In the genomic region with DNA sequence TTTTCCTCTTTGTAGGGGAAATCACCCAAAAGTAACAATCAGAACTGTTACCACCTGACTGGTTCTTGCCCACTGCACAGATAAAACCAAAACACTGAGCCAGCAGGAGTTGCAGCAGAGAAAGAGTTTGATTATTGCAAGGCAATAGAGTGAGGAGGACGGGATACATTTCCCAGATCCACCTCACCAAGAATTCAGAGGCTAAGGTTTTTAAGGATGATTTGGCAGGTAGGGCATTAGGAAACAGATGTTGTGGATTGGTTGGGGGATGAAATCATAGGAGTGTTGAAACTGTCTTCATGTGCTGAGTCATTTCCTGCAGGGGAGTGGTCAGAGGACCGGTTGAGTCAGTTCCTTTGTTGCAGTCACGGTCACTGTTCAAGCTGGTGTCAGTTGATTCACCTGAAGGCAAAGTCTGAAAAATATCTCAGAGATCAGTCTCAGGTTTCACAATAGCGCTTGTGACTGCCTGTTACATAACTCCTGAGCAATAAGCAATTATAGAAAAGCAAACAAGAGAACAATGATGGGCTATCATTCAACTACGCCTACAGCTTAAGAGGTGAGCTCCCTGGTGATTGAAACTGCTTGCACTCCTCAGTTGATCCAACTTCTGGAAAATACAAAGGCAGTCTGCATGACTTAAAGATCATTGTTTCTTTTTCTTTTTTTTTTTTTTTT, we compare ENCODE assay signal across 1 cellular context.
TF ChIP-seq lines count a peak whose summit lies in the region.

No MANE protein-coding gene starts in this region.

TF ChIP-seq in K562, 482 proteins besides CTCF, POLR2A, EP300 and RAD21 (continued from another document and continues in another):
- TF ChIP-seq, protein P1, sequence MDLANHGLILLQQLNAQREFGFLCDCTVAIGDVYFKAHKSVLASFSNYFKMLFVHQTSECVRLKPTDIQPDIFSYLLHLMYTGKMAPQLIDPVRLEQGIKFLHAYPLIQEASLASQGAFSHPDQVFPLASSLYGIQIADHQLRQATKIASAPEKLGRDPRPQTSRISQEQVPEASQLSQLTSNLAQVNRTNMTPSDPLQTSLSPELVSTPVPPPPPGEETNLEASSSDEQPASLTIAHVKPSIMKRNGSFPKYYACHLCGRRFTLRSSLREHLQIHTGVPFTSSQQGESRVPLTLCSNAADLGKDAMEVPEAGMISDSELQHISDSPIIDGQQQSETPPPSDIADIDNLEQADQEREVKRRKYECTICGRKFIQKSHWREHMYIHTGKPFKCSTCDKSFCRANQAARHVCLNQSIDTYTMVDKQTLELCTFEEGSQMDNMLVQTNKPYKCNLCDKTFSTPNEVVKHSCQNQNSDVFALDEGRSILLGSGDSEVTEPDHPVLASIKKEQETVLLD (IDR thresholded peaks at IDR 0.05), result peak; percentile 73
- TF ChIP-seq ARID1B (IDR thresholded peaks at IDR 0.05) (peak; percentile 93), CHAMP1 (IDR thresholded peaks at IDR 0.05) (peak; percentile 97), ZNF197 (CRISPR knock-in tag; IDR thresholded peaks at IDR 0.05; ENCODE audit: low read depth) (no peak), CREM (IDR thresholded peaks at IDR 0.05; ENCODE audit: low read depth) (peak; percentile 78), ZNF561 (CRISPR knock-in tag; conservative IDR thresholded peaks at IDR 0.05) (no peak), ETV5 (CRISPR knock-in tag; IDR thresholded peaks at IDR 0.05; ENCODE audit: low read depth) (peak; percentile 99), HCFC1 (IDR thresholded peaks at IDR 0.05; ENCODE audit: low read depth, low read length) (no peak), PRPF4 (IDR thresholded peaks at IDR 0.05; ENCODE audit: insufficient read depth, low read depth, low read length, poor library complexity, severe bottlenecking) (no peak), NR2F6 (CRISPR knock-in tag; IDR thresholded peaks at IDR 0.05) (no peak), ZNF655 (CRISPR knock-in tag; IDR thresholded peaks at IDR 0.05) (no peak), ZNF639 (CRISPR knock-in tag; conservative IDR thresholded peaks at IDR 0.05 in 1 of 2, IDR thresholded peaks at IDR 0.05 in 1 of 2) (no peak; a peak in 1 of 4 replicates), DACH1 (IDR thresholded peaks at IDR 0.05; ENCODE audit: partially characterized antibody) (peak; percentile 84), WHSC1 (IDR thresholded peaks at IDR 0.05; ENCODE audit: low read length) (no peak), ZNF140 (CRISPR knock-in tag; IDR thresholded peaks at IDR 0.05) (no peak), SMAD3 (CRISPR knock-in tag; conservative IDR thresholded peaks at IDR 0.05) (no peak), NCOA1 (IDR thresholded peaks at IDR 0.05; ENCODE audit: low read depth) (peak; percentile 93), POLR2H (tag; IDR thresholded peaks at IDR 0.05; ENCODE audit: low read depth) (no peak), MTA3 (IDR thresholded peaks at IDR 0.05; ENCODE audit: borderline replicate concordance) (0 out of 2 replicates have a peak, but pooled peaks have one; percentile 74), ZNF57 (CRISPR knock-in tag; IDR thresholded peaks at IDR 0.05) (no peak), RFX1 (IDR thresholded peaks at IDR 0.05) (no peak), BDP1 (IDR thresholded peaks at IDR 0.05; ENCODE audit: insufficient read depth, insufficient read length) (no peak), MAFG (tag; conservative IDR thresholded peaks at IDR 0.05) (peak; percentile 97), PTRF (tag; IDR thresholded peaks at IDR 0.05) (no peak), ZZZ3 (IDR thresholded peaks at IDR 0.05) (no peak), SETDB1 (IDR thresholded peaks at IDR 0.05; ENCODE audit: low read length) (no peak), TBL1XR1 (IDR thresholded peaks at IDR 0.05; ENCODE audit: low read length in 2 of 2) (peak in 1 of 2 experiments; percentile 81; a peak in 2 of 4 replicates), MAX (CRISPR knock-in tag; IDR thresholded peaks at IDR 0.05) (no peak), HMG20A (CRISPR knock-in tag; conservative IDR thresholded peaks at IDR 0.05) (no peak), NR3C1 (CRISPR knock-in tag; IDR thresholded peaks at IDR 0.05) (no peak), CHD4 (IDR thresholded peaks at IDR 0.05; ENCODE audit: insufficient read depth, insufficient replicate concordance, low read depth, low read length, poor library complexity, severe bottlenecking) (no peak), ETV6 (IDR thresholded peaks at IDR 0.05; ENCODE audit: borderline replicate concordance in 1 of 2, low read depth in 2 of 2, low read length in 1 of 2) (no peak), ETV6 (CRISPR knock-in tag; IDR thresholded peaks at IDR 0.05; ENCODE audit: borderline replicate concordance) (no peak), ZNF766 (CRISPR knock-in tag; conservative IDR thresholded peaks at IDR 0.05) (no peak; the same call in 1 of the 2 replicates), ZFX (CRISPR knock-in tag; IDR thresholded peaks at IDR 0.05) (no peak), ZNF184 (CRISPR knock-in tag; IDR thresholded peaks at IDR 0.05) (no peak), STAG1 (CRISPR knock-in tag; IDR thresholded peaks at IDR 0.05; ENCODE audit: borderline replicate concordance) (no peak), ZNF695 (CRISPR knock-in tag; IDR thresholded peaks at IDR 0.05) (no peak), TAF15 (IDR thresholded peaks at IDR 0.05; ENCODE audit: low read depth, low read length) (no peak), NELFE (IDR thresholded peaks at IDR 0.05; ENCODE audit: insufficient read depth, insufficient read length) (no peak), SUPT5H (IDR thresholded peaks at IDR 0.05) (no peak)
- TF ChIP-seq, protein P2, sequence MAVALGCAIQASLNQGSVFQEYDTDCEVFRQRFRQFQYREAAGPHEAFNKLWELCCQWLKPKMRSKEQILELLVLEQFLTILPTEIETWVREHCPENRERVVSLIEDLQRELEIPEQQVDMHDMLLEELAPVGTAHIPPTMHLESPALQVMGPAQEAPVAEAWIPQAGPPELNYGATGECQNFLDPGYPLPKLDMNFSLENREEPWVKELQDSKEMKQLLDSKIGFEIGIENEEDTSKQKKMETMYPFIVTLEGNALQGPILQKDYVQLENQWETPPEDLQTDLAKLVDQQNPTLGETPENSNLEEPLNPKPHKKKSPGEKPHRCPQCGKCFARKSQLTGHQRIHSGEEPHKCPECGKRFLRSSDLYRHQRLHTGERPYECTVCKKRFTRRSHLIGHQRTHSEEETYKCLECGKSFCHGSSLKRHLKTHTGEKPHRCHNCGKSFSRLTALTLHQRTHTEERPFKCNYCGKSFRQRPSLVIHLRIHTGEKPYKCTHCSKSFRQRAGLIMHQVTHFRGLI (CRISPR knock-in tag; IDR thresholded peaks at IDR 0.05), result no peak
- TF ChIP-seq, protein P3, sequence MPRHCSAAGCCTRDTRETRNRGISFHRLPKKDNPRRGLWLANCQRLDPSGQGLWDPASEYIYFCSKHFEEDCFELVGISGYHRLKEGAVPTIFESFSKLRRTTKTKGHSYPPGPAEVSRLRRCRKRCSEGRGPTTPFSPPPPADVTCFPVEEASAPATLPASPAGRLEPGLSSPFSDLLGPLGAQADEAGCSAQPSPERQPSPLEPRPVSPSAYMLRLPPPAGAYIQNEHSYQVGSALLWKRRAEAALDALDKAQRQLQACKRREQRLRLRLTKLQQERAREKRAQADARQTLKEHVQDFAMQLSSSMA (CRISPR knock-in tag; IDR thresholded peaks at IDR 0.05), result no peak
- TF ChIP-seq, protein P4, sequence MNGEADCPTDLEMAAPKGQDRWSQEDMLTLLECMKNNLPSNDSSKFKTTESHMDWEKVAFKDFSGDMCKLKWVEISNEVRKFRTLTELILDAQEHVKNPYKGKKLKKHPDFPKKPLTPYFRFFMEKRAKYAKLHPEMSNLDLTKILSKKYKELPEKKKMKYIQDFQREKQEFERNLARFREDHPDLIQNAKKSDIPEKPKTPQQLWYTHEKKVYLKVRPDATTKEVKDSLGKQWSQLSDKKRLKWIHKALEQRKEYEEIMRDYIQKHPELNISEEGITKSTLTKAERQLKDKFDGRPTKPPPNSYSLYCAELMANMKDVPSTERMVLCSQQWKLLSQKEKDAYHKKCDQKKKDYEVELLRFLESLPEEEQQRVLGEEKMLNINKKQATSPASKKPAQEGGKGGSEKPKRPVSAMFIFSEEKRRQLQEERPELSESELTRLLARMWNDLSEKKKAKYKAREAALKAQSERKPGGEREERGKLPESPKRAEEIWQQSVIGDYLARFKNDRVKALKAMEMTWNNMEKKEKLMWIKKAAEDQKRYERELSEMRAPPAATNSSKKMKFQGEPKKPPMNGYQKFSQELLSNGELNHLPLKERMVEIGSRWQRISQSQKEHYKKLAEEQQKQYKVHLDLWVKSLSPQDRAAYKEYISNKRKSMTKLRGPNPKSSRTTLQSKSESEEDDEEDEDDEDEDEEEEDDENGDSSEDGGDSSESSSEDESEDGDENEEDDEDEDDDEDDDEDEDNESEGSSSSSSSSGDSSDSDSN (IDR thresholded peaks at IDR 0.05; ENCODE audit: borderline replicate concordance in 1 of 2, low read depth in 2 of 2, low read length in 2 of 2), result no peak
- TF ChIP-seq, protein P5, sequence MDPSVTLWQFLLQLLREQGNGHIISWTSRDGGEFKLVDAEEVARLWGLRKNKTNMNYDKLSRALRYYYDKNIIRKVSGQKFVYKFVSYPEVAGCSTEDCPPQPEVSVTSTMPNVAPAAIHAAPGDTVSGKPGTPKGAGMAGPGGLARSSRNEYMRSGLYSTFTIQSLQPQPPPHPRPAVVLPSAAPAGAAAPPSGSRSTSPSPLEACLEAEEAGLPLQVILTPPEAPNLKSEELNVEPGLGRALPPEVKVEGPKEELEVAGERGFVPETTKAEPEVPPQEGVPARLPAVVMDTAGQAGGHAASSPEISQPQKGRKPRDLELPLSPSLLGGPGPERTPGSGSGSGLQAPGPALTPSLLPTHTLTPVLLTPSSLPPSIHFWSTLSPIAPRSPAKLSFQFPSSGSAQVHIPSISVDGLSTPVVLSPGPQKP (CRISPR knock-in tag; IDR thresholded peaks at IDR 0.05), result no peak
- TF ChIP-seq, protein P6, sequence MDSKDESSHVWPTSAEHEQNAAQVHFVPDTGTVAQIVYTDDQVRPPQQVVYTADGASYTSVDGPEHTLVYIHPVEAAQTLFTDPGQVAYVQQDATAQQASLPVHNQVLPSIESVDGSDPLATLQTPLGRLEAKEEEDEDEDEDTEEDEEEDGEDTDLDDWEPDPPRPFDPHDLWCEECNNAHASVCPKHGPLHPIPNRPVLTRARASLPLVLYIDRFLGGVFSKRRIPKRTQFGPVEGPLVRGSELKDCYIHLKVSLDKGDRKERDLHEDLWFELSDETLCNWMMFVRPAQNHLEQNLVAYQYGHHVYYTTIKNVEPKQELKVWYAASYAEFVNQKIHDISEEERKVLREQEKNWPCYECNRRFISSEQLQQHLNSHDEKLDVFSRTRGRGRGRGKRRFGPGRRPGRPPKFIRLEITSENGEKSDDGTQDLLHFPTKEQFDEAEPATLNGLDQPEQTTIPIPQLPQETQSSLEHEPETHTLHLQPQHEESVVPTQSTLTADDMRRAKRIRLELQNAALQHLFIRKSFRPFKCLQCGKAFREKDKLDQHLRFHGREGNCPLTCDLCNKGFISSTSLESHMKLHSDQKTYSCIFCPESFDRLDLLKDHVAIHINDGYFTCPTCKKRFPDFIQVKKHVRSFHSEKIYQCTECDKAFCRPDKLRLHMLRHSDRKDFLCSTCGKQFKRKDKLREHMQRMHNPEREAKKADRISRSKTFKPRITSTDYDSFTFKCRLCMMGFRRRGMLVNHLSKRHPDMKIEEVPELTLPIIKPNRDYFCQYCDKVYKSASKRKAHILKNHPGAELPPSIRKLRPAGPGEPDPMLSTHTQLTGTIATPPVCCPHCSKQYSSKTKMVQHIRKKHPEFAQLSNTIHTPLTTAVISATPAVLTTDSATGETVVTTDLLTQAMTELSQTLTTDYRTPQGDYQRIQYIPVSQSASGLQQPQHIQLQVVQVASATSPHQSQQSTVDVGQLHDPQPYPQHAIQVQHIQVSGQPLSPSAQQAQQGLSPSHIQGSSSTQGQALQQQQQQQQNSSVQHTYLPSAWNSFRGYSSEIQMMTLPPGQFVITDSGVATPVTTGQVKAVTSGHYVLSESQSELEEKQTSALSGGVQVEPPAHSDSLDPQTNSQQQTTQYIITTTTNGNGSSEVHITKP (IDR thresholded peaks at IDR 0.05; ENCODE audit: partially characterized antibody), result peak; percentile 53
- TF ChIP-seq, protein P7, sequence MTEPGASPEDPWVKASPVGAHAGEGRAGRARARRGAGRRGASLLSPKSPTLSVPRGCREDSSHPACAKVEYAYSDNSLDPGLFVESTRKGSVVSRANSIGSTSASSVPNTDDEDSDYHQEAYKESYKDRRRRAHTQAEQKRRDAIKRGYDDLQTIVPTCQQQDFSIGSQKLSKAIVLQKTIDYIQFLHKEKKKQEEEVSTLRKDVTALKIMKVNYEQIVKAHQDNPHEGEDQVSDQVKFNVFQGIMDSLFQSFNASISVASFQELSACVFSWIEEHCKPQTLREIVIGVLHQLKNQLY (CRISPR knock-in tag; conservative IDR thresholded peaks at IDR 0.05), result no peak
